27 cellular contexts compared by ENCODE assay signal in genomic region chr20:753897-754635, GRCh38. TPM values are rescaled to one million over a fixed set of nuclear protein-coding genes. Genes with fewer than 3 reads are reported as not detected.
DNase-seq lines count a peak whose midpoint lies in the region; ATAC-seq lines count a peak whose summit lies in the region.
"Had no signal": no experiment of that assay in that cellular context is flagged by ENCODE, and none has a peak within 500 bp of the region (broad histone marks: within the 10 kb centered on the region; RNA-seq: fewer than 3 reads in every experiment).

No MANE protein-coding gene starts in this region.

- H3K27me3 Mint-ChIP-seq in stimulated activated naive CD8-positive, alpha-beta T cell treated with anti-CD3 and anti-CD28 coated beads, Interleukin-15, amount 100 ng/mL, for 72 hours = no peaks in the 10 kb centered on the region

- no peak overlapping the region for H2BK15ac ChIP-seq in neuronal stem cell (ENCODE audit: low read length)

- no peak overlapping the region for H4K8ac ChIP-seq in neuronal stem cell (ENCODE audit: low read depth, low read length)

- peak; percentile 19 for ATAC-seq in stimulated activated naive CD8-positive, alpha-beta T cell treated with anti-CD3 and anti-CD28 coated beads, Interleukin-15, Interleukin-2, amounts not matched to agents 100 U/mL and 50 U/mL, for 24 hours
- ATAC-seq in stimulated activated naive CD8-positive, alpha-beta T cell treated with anti-CD3 and anti-CD28 coated beads, Interleukin-15, amount 100 ng/mL, for 72 hours = no peak
- ATAC-seq in activated naive CD4-positive, alpha-beta T cell treated with anti-CD3 and anti-CD28 coated beads, Interleukin-2, amount 50 U/mL, for 72 hours = no peak
- ATAC-seq: A549, GM12878, HepG2 had no signal

- no peaks in the 10 kb centered on the region for H3K9me3 ChIP-seq in neuronal stem cell (replicated peaks in 1 of 2; ENCODE audit: control insufficient read depth in 2 of 2, insufficient read depth in 1 of 2, low read depth in 1 of 2, low read length in 2 of 2)
- H3K9me3 ChIP-seq: A549; BLaER1 treated with 17β-estradiol and CSF1 and Interleukin-3, amounts not matched to agents 10 nM and 100 nM; SJSA1 had no signal

- H3K18ac ChIP-seq in neuronal stem cell (ENCODE audit: low read length) = no peak overlapping the region

- H3K9me3 Mint-ChIP-seq in stimulated activated naive CD8-positive, alpha-beta T cell treated with anti-CD3 and anti-CD28 coated beads, Interleukin-15, amount 100 ng/mL, for 72 hours = no peaks in the 10 kb centered on the region
- H3K9me3 Mint-ChIP-seq in activated naive CD4-positive, alpha-beta T cell treated with anti-CD3 and anti-CD28 coated beads, Interleukin-2, amount 50 U/mL, for 72 hours = no peaks in the 10 kb centered on the region
- H3K9me3 Mint-ChIP-seq: CD4-positive, alpha-beta memory T cell had no signal

- no peak overlapping the region for H3K9ac ChIP-seq in neuronal stem cell (ENCODE audit: low read depth, low read length, poor library complexity)
- H3K9ac ChIP-seq: BLaER1 treated with 17β-estradiol and CSF1 and Interleukin-3, amounts not matched to agents 10 nM and 100 nM had no signal

- H3K4me3 Mint-ChIP-seq in stimulated activated naive CD8-positive, alpha-beta T cell treated with anti-CD3 and anti-CD28 coated beads, Interleukin-15, amount 100 ng/mL, for 72 hours = no peak overlapping the region
- H3K4me3 Mint-ChIP-seq: CD4-positive, alpha-beta memory T cell had no signal

- peak overlapping the region; percentile 89 for H2AK5ac ChIP-seq in neuronal stem cell (ENCODE audit: low read depth, low read length)

- H2AFZ ChIP-seq in neuronal stem cell (ENCODE audit: low read length) = no peak overlapping the region
- H2AFZ ChIP-seq: PC-9 had no signal

- H3K4me1 ChIP-seq in neuronal stem cell (ENCODE audit: control insufficient read depth in 2 of 2, insufficient read depth in 1 of 2, low read depth in 1 of 2, low read length in 2 of 2) = peaks cover 0 to 6% of the 10 kb centered on the region in 2 donors
- H3K4me1 ChIP-seq: A549, SJSA1 had no signal

- peaks cover 33% of the 10 kb centered on the region for H3K4me1 Mint-ChIP-seq in stimulated activated naive CD8-positive, alpha-beta T cell treated with anti-CD3 and anti-CD28 coated beads, Interleukin-15, amount 100 ng/mL, for 72 hours

- no peaks in the 10 kb centered on the region for H3K36me3 ChIP-seq in neuronal stem cell (replicated peaks in 1 of 2; ENCODE audit: control insufficient read depth in 2 of 2, insufficient read depth in 2 of 2, low read length in 2 of 2)
- H3K36me3 ChIP-seq: BLaER1 treated with 17β-estradiol and CSF1 and Interleukin-3, amounts not matched to agents 10 nM and 100 nM; SJSA1 had no signal

- H3K27me3 ChIP-seq in neuronal stem cell (ENCODE audit: control insufficient read depth in 3 of 3, insufficient read depth in 3 of 3, low read depth in 1 of 3, low read length in 3 of 3) = peaks cover 0 to 6% (median 0%) of the 10 kb centered on the region in 3 experiments
- H3K27me3 ChIP-seq: BLaER1 treated with 17β-estradiol and CSF1 and Interleukin-3, amounts not matched to agents 10 nM and 100 nM had no signal

- H3K27ac ChIP-seq in neuronal stem cell (replicated peaks; ENCODE audit: low read length) = no peak overlapping the region
- H3K27ac ChIP-seq: A549, PC-9, SJSA1 had no signal

- no peak overlapping the region for H3K4ac ChIP-seq in neuronal stem cell (ENCODE audit: low read length)

- H2BK12ac ChIP-seq in neuronal stem cell (ENCODE audit: low read length) = no peak overlapping the region

- H4K91ac ChIP-seq in neuronal stem cell (ENCODE audit: low read depth, low read length, poor library complexity) = no peak overlapping the region

- H3K27ac Mint-ChIP-seq in stimulated activated naive CD8-positive, alpha-beta T cell treated with anti-CD3 and anti-CD28 coated beads, Interleukin-15, amount 100 ng/mL, for 72 hours = no peak overlapping the region
- H3K27ac Mint-ChIP-seq in activated naive CD4-positive, alpha-beta T cell treated with anti-CD3 and anti-CD28 coated beads, Interleukin-2, amount 50 U/mL, for 72 hours = no peak overlapping the region
- H3K27ac Mint-ChIP-seq: CD4-positive, alpha-beta memory T cell had no signal

- H3K23ac ChIP-seq in neuronal stem cell (ENCODE audit: low read depth, low read length, poor library complexity) = no peak overlapping the region

- in situ Hi-C loops in SK-MEL-5 (cut with HindIII; ENCODE audit: low pct_unique_long_range_greater_than_20kb, low sequenced_read_pairs) = no loop called here

- no peak overlapping the region for H3K4me2 ChIP-seq in neuronal stem cell (ENCODE audit: insufficient read depth, low read length, poor library complexity, severe bottlenecking)
- H3K4me2 ChIP-seq: A549, PC-9 had no signal

- H3K36me3 Mint-ChIP-seq in activated naive CD4-positive, alpha-beta T cell treated with anti-CD3 and anti-CD28 coated beads, Interleukin-2, amount 50 U/mL, for 72 hours = no peaks in the 10 kb centered on the region
- H3K36me3 Mint-ChIP-seq: CD4-positive, alpha-beta memory T cell had no signal

- H3K4me3 ChIP-seq in neuronal stem cell (ENCODE audit: low read length in 2 of 2) = no peak overlapping the region
- H3K4me3 ChIP-seq: A549; BLaER1 treated with 17β-estradiol and CSF1 and Interleukin-3, amounts not matched to agents 10 nM and 100 nM; GM12878; PC-9; SJSA1 had no signal

- H3K14ac ChIP-seq in neuronal stem cell (ENCODE audit: low read length) = no peak overlapping the region

- WGBS in neuronal stem cell (ENCODE audit: extremely low coverage in 2 of 2, insufficient read length in 2 of 2, insufficient replicate concordance in 1 of 2), 2 donors = no CpG with 5 or more reads among the region's 10 CpGs

- no peak overlapping the region for H2BK120ac ChIP-seq in neuronal stem cell (ENCODE audit: low read depth, low read length)

- H2BK5ac ChIP-seq in neuronal stem cell (ENCODE audit: low read length) = no peak overlapping the region

- no peaks in the 10 kb centered on the region for H3K79me1 ChIP-seq in neuronal stem cell (ENCODE audit: low read depth, low read length)

- no peak for DNase-seq in stimulated activated naive CD8-positive, alpha-beta T cell treated with anti-CD3 and anti-CD28 coated beads, Interleukin-15, Interleukin-2, amounts not matched to agents 100 U/mL and 50 U/mL, for 24 hours
- no peak for DNase-seq in stimulated activated naive CD8-positive, alpha-beta T cell treated with anti-CD3 and anti-CD28 coated beads, Interleukin-15, amount 100 ng/mL, for 72 hours
- peak; percentile 44 for DNase-seq in SK-MEL-5 (ENCODE audit: low read depth, low spot score)
- no peak for DNase-seq in neuronal stem cell (ENCODE audit: low spot score)
- no peak for DNase-seq in activated naive CD4-positive, alpha-beta T cell treated with anti-CD3 and anti-CD28 coated beads, Interleukin-2, amount 50 U/mL, for 72 hours (ENCODE audit: low spot score in 2 of 2)
- DNase-seq in HK-2 (ENCODE audit: unreplicated experiment) = no peak
- DNase-seq in activated CD4-positive, CD25-positive, alpha-beta regulatory T cell treated with anti-CD3 and anti-CD28 coated beads, Interleukin-2, amount 50 U/mL, for 72 hours = no peak
- DNase-seq: AML-193; COR-L47; HCEC 1CT; Karpas-422; NCI-H1105; NCI-H1436 treated with DMSO at 0.1 percent for 48 hours; NCI-H187 treated with DMSO at 0.1 percent for 48 hours; NCI-H2171 treated with DMSO at 0.1 percent for 48 hours; NCI-H524; NCI-H82; NK-92 treated with Interleukin-12 subunit alpha and Interleukin-12 subunit beta, amount 100 ng/mL, for 24 hours; PC-9; Right ventricle myocardium superior had no signal

RNA-seq across cellular contexts. Expression of gene SLC52A3, which starts 14.2 kb away (rescaled TPM):
- total RNA-seq in SK-MEL-5 (2014; rRNA removed; shearing (Covaris generic)) = 0.03 and 0.11 TPM in 2 replicates
- polyA plus RNA-seq in SK-MEL-5 (2015; cell fraction: cytosol; rRNA removed) = 0.08 and 0.15 TPM in 2 replicates
- polyA plus RNA-seq in SK-MEL-5 (2015; cell fraction: nucleus; rRNA removed) = 1.8 TPM in 1 of 2 replicates, not detected in the other
- 0.07 TPM for polyA plus RNA-seq in neuronal stem cell (2013, experiment 1 of 2)
- 0.19 TPM for polyA plus RNA-seq in neuronal stem cell (2013, experiment 2 of 2)
- not detected for total RNA-seq in activated naive CD4-positive, alpha-beta T cell treated with anti-CD3 and anti-CD28 coated beads, Interleukin-2, amount 50 U/mL, for 72 hours
- total RNA-seq: CD4-positive, alpha-beta memory T cell; GM12878; HepG2; RPMI7951; SJSA1 had no signal
- polyA plus RNA-seq: CD4-positive, alpha-beta memory T cell; GM12878 had no signal
